9 cellular contexts compared by ENCODE assay signal in genomic region chr5:62268239-62268638, GRCh38. TPM values are rescaled to one million over a fixed set of nuclear protein-coding genes. Genes with fewer than 3 reads are reported as not detected.
A peak's percentile ranks its signal among the peaks of the same experiment; 100 is the strongest.
DNase-seq lines count a peak whose midpoint lies in the region; ATAC-seq, FAIRE-seq and TF ChIP-seq lines count a peak whose summit lies in the region.
"Had no signal": no experiment of that assay in that cellular context is flagged by ENCODE, and none has a peak within 500 bp of the region (broad histone marks: within the 10 kb centered on the region; RNA-seq: fewer than 3 reads in every experiment).

No MANE protein-coding gene starts in this region.

- intact Hi-C loops in activated T-helper 2 cell treated with anti-CD3 and anti-CD28 coated beads, Interferon-gamma antibody, Interleukin-2, Interleukin-4, amounts not matched to agents 10 μg/mL and 5 μg/mL and 100 μg/mL, durations not matched to agents 14 hours and 24 hours and 36 hours (cut with micrococcal nuclease): loop anchor here (1.0 kb wide), 2 partner anchors 9 to 17 kb away; no protein-coding TSS in a partner anchor
- intact Hi-C loops in pancreas (cut with DNase I): no loop called here
- intact Hi-C loops in Right ventricle myocardium superior (cut with DNase I): no loop called here

- H3K36me3 Mint-ChIP-seq in activated T-helper 2 cell treated with anti-CD3 and anti-CD28 coated beads, Interferon-gamma antibody, Interleukin-2, Interleukin-4, amounts not matched to agents 10 μg/mL and 5 μg/mL and 100 μg/mL, durations not matched to agents 14 hours and 24 hours and 36 hours (ENCODE audit: low read depth): peaks cover 11% of the 10 kb centered on the region

- H3K27ac ChIP-seq in pancreas: peak overlapping the region in 1 of 4 donors; percentile 42
- H3K27ac ChIP-seq: cardiac muscle cell had no signal

- FAIRE-seq in pancreas (lab: Jason Lieb, UNC): no peak

- peaks cover 0 to 19% (median 0%) of the 10 kb centered on the region in 3 donors for H3K4me1 ChIP-seq in pancreas

- H3K27ac Mint-ChIP-seq in activated T-helper 2 cell treated with anti-CD3 and anti-CD28 coated beads, Interferon-gamma antibody, Interleukin-2, Interleukin-4, amounts not matched to agents 10 μg/mL and 5 μg/mL and 100 μg/mL, durations not matched to agents 14 hours and 24 hours and 36 hours: peak overlapping the region; percentile 72

- H3K4me3 Mint-ChIP-seq in activated T-helper 2 cell treated with anti-CD3 and anti-CD28 coated beads, Interferon-gamma antibody, Interleukin-2, Interleukin-4, amounts not matched to agents 10 μg/mL and 5 μg/mL and 100 μg/mL, durations not matched to agents 14 hours and 24 hours and 36 hours (ENCODE audit: low read depth): no peak overlapping the region

- no peaks in the 10 kb centered on the region for H3K36me3 ChIP-seq in pancreas
- H3K36me3 ChIP-seq: cardiac muscle cell had no signal

- TF ChIP-seq CTCF in pancreas (IDR thresholded peaks at IDR 0.05): no peak

- peak; percentile 57 for ATAC-seq in GM18909 (IDR thresholded peaks at IDR 0.05; ENCODE audit: poor library complexity, unreplicated experiment)
- ATAC-seq in HG03432 (IDR thresholded peaks at IDR 0.05; ENCODE audit: unreplicated experiment): peak; percentile 75
- peak; percentile 46 to 93 (median 71) for ATAC-seq in pancreas
- no peak for ATAC-seq in GM21528 (IDR thresholded peaks at IDR 0.05; ENCODE audit: low FRiP score, unreplicated experiment)
- ATAC-seq in Right ventricle myocardium superior (ENCODE audit: poor library complexity): no peak
- ATAC-seq: left ventricle myocardium superior had no signal

- H3K27me3 ChIP-seq in pancreas: no peaks in the 10 kb centered on the region
- H3K27me3 ChIP-seq: cardiac muscle cell had no signal

- H3K4me1 Mint-ChIP-seq in activated T-helper 2 cell treated with anti-CD3 and anti-CD28 coated beads, Interferon-gamma antibody, Interleukin-2, Interleukin-4, amounts not matched to agents 10 μg/mL and 5 μg/mL and 100 μg/mL, durations not matched to agents 14 hours and 24 hours and 36 hours (ENCODE audit: low read depth): peaks cover 54% of the 10 kb centered on the region

- H3K9me3 ChIP-seq in pancreas: no peaks in the 10 kb centered on the region

- no peak overlapping the region for H3K4me3 ChIP-seq in pancreas
- H3K4me3 ChIP-seq: cardiac muscle cell had no signal

- 56 to 65% methylated on average over 1 of the region's 1 CpG for WGBS in pancreas, 2 donors

- H3K9me3 Mint-ChIP-seq in activated T-helper 2 cell treated with anti-CD3 and anti-CD28 coated beads, Interferon-gamma antibody, Interleukin-2, Interleukin-4, amounts not matched to agents 10 μg/mL and 5 μg/mL and 100 μg/mL, durations not matched to agents 14 hours and 24 hours and 36 hours: peaks cover 4% of the 10 kb centered on the region

- H3K27me3 Mint-ChIP-seq in activated T-helper 2 cell treated with anti-CD3 and anti-CD28 coated beads, Interferon-gamma antibody, Interleukin-2, Interleukin-4, amounts not matched to agents 10 μg/mL and 5 μg/mL and 100 μg/mL, durations not matched to agents 14 hours and 24 hours and 36 hours (ENCODE audit: low read depth): no peaks in the 10 kb centered on the region

- DNase-seq in activated T-helper 2 cell treated with anti-CD3 and anti-CD28 coated beads, Interferon-gamma antibody, Interleukin-2, Interleukin-4, amounts not matched to agents 10 μg/mL and 5 μg/mL and 100 μg/mL, durations not matched to agents 14 hours and 24 hours and 36 hours (ENCODE audit: low spot score): no peak
- DNase-seq in pancreas (peak in 1 of 6 donors; percentile 32), Right ventricle myocardium superior (no peak), mesenteric fat pad (ENCODE audit: low spot score) (no peak)
- DNase-seq: left ventricle myocardium superior had no signal

RNA-seq across cellular contexts. Expression of gene KIF2A, which starts 37.8 kb away (rescaled TPM):
- 285 and 294 TPM in 2 replicates for total RNA-seq in activated T-helper 2 cell treated with anti-CD3 and anti-CD28 coated beads, Interferon-gamma antibody, Interleukin-2, Interleukin-4, amounts not matched to agents 10 μg/mL and 5 μg/mL and 100 μg/mL, durations not matched to agents 14 hours and 24 hours and 36 hours
- total RNA-seq in pancreas (10 to 100 TPM; 13.6 to 24.5 (median 16.6) TPM), Right ventricle myocardium superior (10.6 TPM), mesenteric fat pad (30.6 TPM)
- 1 to 10 TPM; 3.7 to 4.5 TPM for polyA plus RNA-seq in pancreas

Comparison
In these comparisons a context has a peak if more than half of its experiments do, and no peak if none do; other contexts are left out.
1. ATAC-seq: peak in GM18909 (single experiment), HG03432 (single experiment) and pancreas (4 of 4); none in GM21528 (single experiment) and Right ventricle myocardium superior (single experiment).